ENCODE assay signal across 22 cellular contexts in genomic region chr11:45185228-45185729, GRCh38. TPM values are rescaled to one million over a fixed set of nuclear protein-coding genes. Genes with fewer than 3 reads are reported as not detected.
DNase-seq lines count a peak whose midpoint lies in the region; ATAC-seq, FAIRE-seq and TF ChIP-seq lines count a peak whose summit lies in the region.
"Had no signal": no experiment of that assay in that cellular context is flagged by ENCODE, and none has a peak within 500 bp of the region (broad histone marks: within the 10 kb centered on the region; RNA-seq: fewer than 3 reads in every experiment).

No MANE protein-coding gene starts in this region.

- peak overlapping the region; percentile 48; the same call in 1 of the 2 replicates for H3K4me2 ChIP-seq in K562 (ENCODE audit: insufficient read depth, low read length)

- no peak overlapping the region for H3K9ac ChIP-seq in K562 (ENCODE audit: insufficient read depth in 1 of 2, low read depth in 2 of 2, low read length in 2 of 2)
- H3K9ac ChIP-seq: GM23248 had no signal

- CTCF ChIA-PET in K562 (lab: Yijun Ruan, JAX; ENCODE audit: low intra/inter-chr PET ratio): no interaction called here

- H3K9me1 ChIP-seq in K562 (ENCODE audit: control insufficient read depth, insufficient read depth, low read length): peaks cover 2% of the 10 kb centered on the region

- H3K36me3 ChIP-seq in K562 (ENCODE audit: control insufficient read depth, insufficient read depth, low read length) (no peaks in the 10 kb centered on the region), aorta (ENCODE audit: control insufficient read depth in 1 of 2, insufficient read depth in 2 of 2, low read length in 1 of 2) (peaks cover 0 to 4% of the 10 kb centered on the region in 2 donors)
- H3K36me3 ChIP-seq: HAP-1 had no signal

- TF ChIP-seq POLR2A in K562 (conservative IDR thresholded peaks at IDR 0.05): no peak

- DNase-seq in NCI-H2196 (lab: John Stamatoyannopoulos, UW; ENCODE audit: unreplicated experiment): peak; percentile 10
- no peak for DNase-seq in NCI-H2196 treated with DMSO at 0.1 percent for 48 hours (lab: John Stamatoyannopoulos, UW; ENCODE audit: unreplicated experiment)
- peak; percentile 76 for DNase-seq in OCI-M1 (lab: John Stamatoyannopoulos, UW)
- DNase-seq in K562 (ENCODE audit: extremely low read depth in 1 of 4, low spot score in 3 of 4): peak; percentile 80 to 84 (median 82)
- no peak for DNase-seq in aorta
- no peak for DNase-seq in superior temporal gyrus (ENCODE audit: extremely low spot score)
- no peak for DNase-seq in cardiac septum (ENCODE audit: low spot score)
- DNase-seq in NK-92 treated with Interleukin-12 subunit alpha and Interleukin-12 subunit beta, amount 100 ng/mL, for 24 hours (lab: John Stamatoyannopoulos, UW): no peak
- DNase-seq: DMS 273 treated with DMSO at 0.1 percent for 48 hours, DND-41, GM23248, KG1, NCI-H1048, NCI-H1436 treated with DMSO at 0.1 percent for 48 hours, NCI-H2029 treated with DMSO at 0.1 percent for 48 hours, NCI-H2171, NCI-H524 had no signal

- H2AFZ ChIP-seq in K562 (ENCODE audit: low read depth, low read length): no peak overlapping the region
- H2AFZ ChIP-seq: GM23248 had no signal

- no peaks in the 10 kb centered on the region for H3K9me3 ChIP-seq in K562 (replicated peaks; ENCODE audit: control insufficient read depth, insufficient read depth, low read depth, low read length)
- H3K9me3 ChIP-seq in aorta (ENCODE audit: control insufficient read depth, low read length): no peaks in the 10 kb centered on the region
- H3K9me3 ChIP-seq: HAP-1, SJSA1 had no signal

- peak; percentile 95 for TF ChIP-seq EP300 in K562 (IDR thresholded peaks at IDR 0.05; ENCODE audit: low read length)

- no peak for TF ChIP-seq RAD21 in K562 (CRISPR knock-in tag; conservative IDR thresholded peaks at IDR 0.05 in 1 of 2, IDR thresholded peaks at IDR 0.05 in 1 of 2)

- no peak for TF ChIP-seq CTCF in K562 (IDR thresholded peaks at IDR 0.05 in 2 of 3, conservative IDR thresholded peaks at IDR 0.05 in 1 of 3; ENCODE audit: insufficient read depth in 2 of 3, low read depth in 1 of 3, low read length in 3 of 3)

- POLR2A ChIA-PET in K562 (lab: Yijun Ruan, JAX): no interaction called here

- BruUV-seq in K562 (replicated peaks; lab: Mats Ljungman, UMichigan): no TSS peak

- H3K4me1 ChIP-seq in K562 (replicated peaks in 1 of 2; ENCODE audit: control insufficient read depth in 2 of 2, insufficient read depth in 2 of 2, low read length in 2 of 2) (peaks cover 22 to 26% of the 10 kb centered on the region in 2 experiments), aorta (ENCODE audit: control insufficient read depth in 1 of 2, insufficient read depth in 2 of 2, low read length in 2 of 2) (no peaks in the 10 kb centered on the region)

- H3K27me3 ChIP-seq in K562 (ENCODE audit: control insufficient read depth in 2 of 2, insufficient read depth in 2 of 2, low read length in 2 of 2): peaks cover 0 to 20% of the 10 kb centered on the region in 2 experiments; a peak in 2 of 5 replicates
- H3K27me3 ChIP-seq in aorta (ENCODE audit: control insufficient read depth in 1 of 2, insufficient read depth in 2 of 2, low read length in 1 of 2): no peaks in the 10 kb centered on the region
- H3K27me3 ChIP-seq: SJSA1 had no signal

- H3K27ac ChIP-seq in K562 (ENCODE audit: extremely low read depth, low read depth, low read length): peak overlapping the region; percentile 34; the same call in 1 of the 3 replicates
- H3K27ac ChIP-seq in aorta (ENCODE audit: low read depth in 1 of 2, low read length in 2 of 2): no peak overlapping the region
- H3K27ac ChIP-seq: 22Rv1, GM23248, SJSA1 had no signal

- intact Hi-C loops in K562 (cut with micrococcal nuclease): no loop called here
- intact Hi-C loops in aorta (cut with DNase I): no loop called here
- intact Hi-C loops in cardiac septum (cut with DNase I): loop anchor here (10.0 kb wide), 1 partner anchor 50 kb away; no protein-coding TSS in a partner anchor

- FAIRE-seq in K562 (lab: Jason Lieb, UNC): peak; percentile 90
- FAIRE-seq: G401.6 had no signal

- ATAC-seq in K562 (peak; percentile 83), aorta (ENCODE audit: low FRiP score) (no peak)
- ATAC-seq: Panc1 had no signal

- in situ Hi-C loops in K562 (cut with MboI): no loop called here

- H3K4me3 ChIP-seq in K562: no peak overlapping the region
- H3K4me3 ChIP-seq in aorta (ENCODE audit: low read length in 2 of 2): no peak overlapping the region
- H3K4me3 ChIP-seq: GM23248, HAP-1, SJSA1 had no signal

- peaks cover 6% of the 10 kb centered on the region for H4K20me1 ChIP-seq in K562 (replicated peaks; ENCODE audit: control insufficient read depth, insufficient read depth, low read length)

- no peaks in the 10 kb centered on the region for H3K79me2 ChIP-seq in K562 (ENCODE audit: control insufficient read depth, insufficient read depth, low read length)

TF ChIP-seq in K562, 482 proteins besides CTCF, POLR2A, EP300 and RAD21 (continues in another document):
- no peak for TF ChIP-seq GABPB1 (CRISPR knock-in tag; IDR thresholded peaks at IDR 0.05)
- peak; percentile 87; the same call in 1 of the 2 replicates for TF ChIP-seq ZKSCAN8 (CRISPR knock-in tag; IDR thresholded peaks at IDR 0.05)
- TF ChIP-seq ZNF224 (CRISPR knock-in tag; IDR thresholded peaks at IDR 0.05): no peak
- TF ChIP-seq RBM25 (IDR thresholded peaks at IDR 0.05; ENCODE audit: low read depth, low read length, severe bottlenecking): no peak
- peak; percentile 71 to 76 for TF ChIP-seq NCOA2 (IDR thresholded peaks at IDR 0.05; ENCODE audit: partially characterized antibody in 2 of 2)
- no peak for TF ChIP-seq GTF2A2 (tag; IDR thresholded peaks at IDR 0.05)
- no peak for TF ChIP-seq RFX7 (CRISPR knock-in tag; IDR thresholded peaks at IDR 0.05)
- TF ChIP-seq ZNF445 (CRISPR knock-in tag; IDR thresholded peaks at IDR 0.05; ENCODE audit: low read depth): peak; percentile 84

RNA-seq across cellular contexts. Expression of gene PRDM11, which starts 38.8 kb away (rescaled TPM):
- 0.37 and 0.69 TPM in 2 replicates for total RNA-seq in K562 (2011; cell fraction: chromatin; rRNA removed; ENCODE audit: low replicate concordance)
- total RNA-seq in K562 (2011; cell fraction: nucleolus; rRNA removed): 0.39 and 0.67 TPM in 2 replicates
- 0.88 and 1.1 TPM in 2 replicates for total RNA-seq in K562 (2011; cell fraction: nucleoplasm; rRNA removed)
- total RNA-seq in K562 (2014; rRNA removed) (0.14 and 0.41 TPM in 2 replicates), K562 (2014; rRNA removed; fragmentation: Illumina TruSeq; extraction: Trizol) (0.13 and 0.22 TPM in 2 replicates), K562 (2015; rRNA removed; fragmentation: Illumina TruSeq; extraction: Trizol) (0.36 and 0.53 TPM in 2 replicates), K562 (2021) (0.78 and 1.1 TPM in 2 replicates), aorta (10 to 100 TPM; 23.6 to 29.6 TPM), cardiac septum (20.7 TPM)
- polyA plus RNA-seq in K562 (2011; rRNA removed) (0.29 and 0.50 TPM in 2 replicates), K562 (2014; fragmentation: Illumina TruSeq; extraction: Trizol) (0.57 and 0.74 TPM in 2 replicates), K562 (2014; fragmentation: Nextera tagmentation; extraction: Ambion mirVana) (under 1 TPM; 0.01 to 0.03 TPM), K562 (2014; rRNA removed) (0.23 and 0.38 TPM in 2 replicates), aorta (10 to 100 TPM in 1 of 2 donors, 1 to 10 TPM in 1; 6.1 to 12.3 TPM)
- 0.32 and 0.70 TPM in 2 replicates for polyA plus RNA-seq in K562 (2011; cell fraction: cytosol; rRNA removed)
- polyA plus RNA-seq in K562 (2011; cell fraction: nucleus; rRNA removed): 0.93 and 1.3 TPM in 2 replicates
- polyA plus RNA-seq in K562 (2012): 0.55 and 0.82 TPM in 2 replicates
- 0.39 and 0.81 TPM in 2 replicates for polyA minus RNA-seq in K562 (2011; rRNA and poly(A)+ RNA removed)
- polyA minus RNA-seq in K562 (2011; cell fraction: cytosol; rRNA and poly(A)+ RNA removed): 0.48 and 1.5 TPM in 2 replicates
- polyA minus RNA-seq in K562 (2011; cell fraction: nucleus; rRNA and poly(A)+ RNA removed): 0.40 and 1.00 TPM in 2 replicates

Comparison
In these comparisons a context has a peak if more than half of its experiments do, and no peak if none do; other contexts are left out.
1. DNase-seq: peak in NCI-H2196 (single experiment), OCI-M1 (single experiment) and K562 (4 of 4); none in NCI-H2196 treated with DMSO at 0.1 percent for 48 hours (single experiment), aorta (0 of 2), superior temporal gyrus (single experiment), cardiac septum (single experiment) and NK-92 treated with Interleukin-12 subunit alpha and Interleukin-12 subunit beta, amount 100 ng/mL, for 24 hours (single experiment).
2. RNA of gene PRDM11, which starts 38.8 kb away (total RNA-seq): 23.6 to 29.6 TPM in aorta and 20.7 TPM in cardiac septum (single experiment); 0.13 to 1.1 TPM in K562; every median in the first group is over 10 times any median in the second.